Comparison of ENCODE assay signal across 8 cellular contexts in genomic region chr11:37504066-37504611, GRCh38.
A peak's percentile ranks its signal among the peaks of the same experiment; 100 is the strongest.
DNase-seq lines count a peak whose midpoint lies in the region; ATAC-seq and TF ChIP-seq lines count a peak whose summit lies in the region.

No MANE protein-coding gene starts in this region.

- peak overlapping the region; percentile 93 for H2BK5ac ChIP-seq in trophoblast cell (ENCODE audit: low read depth, low read length, poor library complexity)

- H4K12ac ChIP-seq in trophoblast cell (ENCODE audit: low read depth, low read length) = no peak overlapping the region

- H3K18ac ChIP-seq in trophoblast cell (ENCODE audit: low read length) = no peak overlapping the region

- ATAC-seq in GM21515 (IDR thresholded peaks at IDR 0.05; ENCODE audit: unreplicated experiment) (peak; percentile 92), HG03558 (IDR thresholded peaks at IDR 0.05; ENCODE audit: extremely low read depth, unreplicated experiment) (peak; percentile 85), body of pancreas (peak; percentile 55)

- H3K4me3 ChIP-seq in body of pancreas (no peak overlapping the region), trophoblast cell (ENCODE audit: low read depth, low read length) (no peak overlapping the region), uterus (no peak overlapping the region)

- peaks cover 2% of the 10 kb centered on the region for H3K79me2 ChIP-seq in trophoblast cell (ENCODE audit: control insufficient read depth, insufficient read depth, low read length, poor library complexity)

- peaks cover 19% of the 10 kb centered on the region for H3K79me1 ChIP-seq in trophoblast cell (ENCODE audit: low read length)

- no peak overlapping the region for H4K8ac ChIP-seq in trophoblast cell (ENCODE audit: low read depth, low read length)

- H4K91ac ChIP-seq in trophoblast cell (ENCODE audit: low read depth, low read length) = peak overlapping the region; percentile 14

- H3K27ac ChIP-seq in body of pancreas (no peak overlapping the region), trophoblast cell (ENCODE audit: low read depth, low read length) (peak overlapping the region; percentile 97), uterus (no peak overlapping the region)

- H2AK5ac ChIP-seq in trophoblast cell (ENCODE audit: low read length) = no peak overlapping the region

- no peaks in the 10 kb centered on the region for H3K36me3 ChIP-seq in body of pancreas (replicated peaks in 1 of 2; ENCODE audit: insufficient read depth in 1 of 2, low read depth in 2 of 2)
- no peaks in the 10 kb centered on the region for H3K36me3 ChIP-seq in trophoblast cell (ENCODE audit: control insufficient read depth in 1 of 2, insufficient read depth in 2 of 2, low read length in 2 of 2)
- no peaks in the 10 kb centered on the region for H3K36me3 ChIP-seq in uterus

- no peak overlapping the region for H2AFZ ChIP-seq in trophoblast cell (ENCODE audit: insufficient read depth, low read length, poor library complexity)

- H3K23ac ChIP-seq in trophoblast cell (ENCODE audit: low read length) = no peak overlapping the region

- no peak overlapping the region for H3K4ac ChIP-seq in trophoblast cell (ENCODE audit: low read depth, low read length)

- TF ChIP-seq CTCF in body of pancreas (IDR thresholded peaks at IDR 0.05) (no peak), uterus (IDR thresholded peaks at IDR 0.05) (no peak)

- H2BK120ac ChIP-seq in trophoblast cell (ENCODE audit: insufficient read depth, low read length, poor library complexity) = peak overlapping the region; percentile 76

- TF ChIP-seq POLR2A in body of pancreas (IDR thresholded peaks at IDR 0.05) (no peak), uterus (IDR thresholded peaks at IDR 0.05) (no peak)

- H3K4me2 ChIP-seq in trophoblast cell (ENCODE audit: low read length) = no peak overlapping the region

- H3K14ac ChIP-seq in trophoblast cell (ENCODE audit: low read length) = peak overlapping the region; percentile 85

- 46 to 53% methylated on average over 3 of the region's 3 CpGs for WGBS in body of pancreas, 2 donors
- no CpG with 5 or more reads among the region's 3 CpGs for WGBS in trophoblast cell (ENCODE audit: extremely low coverage, insufficient coverage, insufficient read length)

- intact Hi-C loops in body of pancreas (cut with DNase I) (no loop called here), uterus (cut with DNase I; ENCODE audit: low total_unique reads) (no loop called here)

- H3K4me1 ChIP-seq in body of pancreas (peaks cover 5% of the 10 kb centered on the region), trophoblast cell (ENCODE audit: control insufficient read depth in 1 of 2, insufficient read depth in 2 of 2, low read length in 2 of 2) (peaks cover 2 to 14% of the 10 kb centered on the region in 2 experiments), uterus (no peaks in the 10 kb centered on the region)

- H3K9me3 ChIP-seq in body of pancreas (no peaks in the 10 kb centered on the region), trophoblast cell (ENCODE audit: insufficient read depth, low read depth, low read length) (no peaks in the 10 kb centered on the region), uterus (no peaks in the 10 kb centered on the region)

- DNase-seq in ELR (ENCODE audit: low read depth) (peak; percentile 96), body of pancreas (no peak), trophoblast cell (peak; percentile 5 to 42), uterus (no peak), cerebellar nuclear complex (lab: John Stamatoyannopoulos, UW) (no peak), cerebellum (ENCODE audit: low spot score) (no peak)

- H3K27me3 ChIP-seq in body of pancreas (no peaks in the 10 kb centered on the region), trophoblast cell (ENCODE audit: insufficient read depth, low read length) (no peaks in the 10 kb centered on the region), uterus (no peaks in the 10 kb centered on the region)

- H3K9ac ChIP-seq in trophoblast cell (ENCODE audit: low read length) = no peak overlapping the region

- H2BK12ac ChIP-seq in trophoblast cell (ENCODE audit: low read length) = peak overlapping the region; percentile 40

Comparison
In these comparisons a context has a peak if more than half of its experiments do, and no peak if none do; other contexts are left out.
1. DNase-seq: peak in ELR (single experiment) and trophoblast cell (2 of 2); none in body of pancreas (0 of 4), uterus (0 of 2), cerebellar nuclear complex (0 of 2) and cerebellum (single experiment).
2. Peak in every context shown above with its lines, with median percentiles within 50 percentile points of each other: ATAC-seq.